Comparison of ENCODE assay signal across 22 cellular contexts in the genomic region with DNA sequence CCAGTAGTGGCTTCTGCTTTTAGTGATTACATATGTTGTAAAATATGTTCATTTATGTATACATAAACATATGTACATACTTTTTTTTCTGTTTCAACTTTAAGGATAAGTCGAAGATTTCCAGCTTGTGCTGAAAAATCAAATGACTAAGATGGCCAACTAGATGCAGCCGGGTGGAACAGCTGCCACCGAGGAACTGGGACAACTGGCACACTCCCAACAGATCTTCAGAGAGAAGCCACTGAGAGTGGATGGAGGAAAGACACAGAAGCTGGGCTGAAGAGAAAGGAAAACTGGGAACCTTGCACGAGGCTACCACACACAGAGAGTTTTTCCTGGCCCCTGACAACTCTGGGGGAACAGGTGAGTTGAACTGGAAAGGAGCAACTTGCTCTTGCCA.
"Had no signal": no experiment of that assay in that cellular context is flagged by ENCODE, and none has a peak within 500 bp of the region (broad histone marks: within the 10 kb centered on the region; RNA-seq: fewer than 3 reads in every experiment).

No MANE protein-coding gene starts in this region.

- H3K36me3 ChIP-seq: colonic mucosa, esophagus squamous epithelium, gastrocnemius medialis, heart left ventricle, left lung, lower lobe of right lung had no signal

- H3K27ac ChIP-seq: colonic mucosa, epithelial cell of prostate, esophagus squamous epithelium, gastrocnemius medialis, heart left ventricle, hepatocyte, left lung, lower lobe of right lung had no signal

- H3K9me3 ChIP-seq: colonic mucosa, esophagus squamous epithelium, gastrocnemius medialis, heart left ventricle, left lung, lower lobe of right lung had no signal

- H3K27me3 ChIP-seq: colonic mucosa, esophagus squamous epithelium, gastrocnemius medialis, heart left ventricle, hepatocyte, left lung had no signal

- DNase-seq: colonic mucosa; cortex of kidney; effector CD8-positive, alpha-beta T cell; effector memory CD8-positive, alpha-beta T cell; endodermal cell; erythroblast; esophagus squamous epithelium; foreskin fibroblast; foreskin melanocyte; gastrocnemius medialis; heart left ventricle; hypothalamus; immature natural killer cell; left cardiac atrium; left lung; left ventricle myocardium superior; lower lobe of right lung; mesenchymal stem cell; midbrain; naive B cell had no signal

- H3K4me3 ChIP-seq: colonic mucosa, esophagus squamous epithelium, gastrocnemius medialis, heart left ventricle, hepatocyte, left lung, lower lobe of right lung had no signal

- H3K4me1 ChIP-seq: colonic mucosa, esophagus squamous epithelium, gastrocnemius medialis, heart left ventricle, left lung, lower lobe of right lung had no signal
